ENCODE assay signal across 17 cellular contexts in genomic region chr1:200665851-200666250, GRCh38. TPM values are rescaled to one million over a fixed set of nuclear protein-coding genes. Genes with fewer than 3 reads are reported as not detected.
DNase-seq lines count a peak whose midpoint lies in the region; ATAC-seq and TF ChIP-seq lines count a peak whose summit lies in the region.
"Had no signal": no experiment of that assay in that cellular context is flagged by ENCODE, and none has a peak within 500 bp of the region (broad histone marks: within the 10 kb centered on the region; RNA-seq: fewer than 3 reads in every experiment).

No MANE protein-coding gene starts in this region.

- H3K4me3 Mint-ChIP-seq in HFFc6 (no peak overlapping the region), endodermal cell (no peak overlapping the region), nephron progenitor cell (no peak overlapping the region)
- peak overlapping the region in 4 of 10 donors; percentile 27 to 67 (median 48) for H3K4me3 Mint-ChIP-seq in naive thymus-derived CD4-positive, alpha-beta T cell
- H3K4me3 Mint-ChIP-seq: activated CD8-positive, alpha-beta memory T cell treated with anti-CD3 and anti-CD28 coated beads, Interleukin-2, amount 10 ng/mL, durations not matched to agents 7 days and 5 days had no signal

- in situ Hi-C loops in transverse colon (cut with MboI; ENCODE audit: low pct_ligation_motif_present in 1 of 4, low pct_unique_long_range_greater_than_20kb in 1 of 4, low sequenced_read_pairs in 3 of 4), result no loop called here

- H3K27ac ChIP-seq in BLaER1 (no peak overlapping the region), endodermal cell (ENCODE audit: low read depth, low read length) (no peak overlapping the region), transverse colon (no peak overlapping the region)
- H3K27ac ChIP-seq in naive thymus-derived CD4-positive, alpha-beta T cell (ENCODE audit: low read depth, low read length), result no peak overlapping the region

- H3K9me3 Mint-ChIP-seq in HFFc6 (no peaks in the 10 kb centered on the region), endodermal cell (no peaks in the 10 kb centered on the region), nephron progenitor cell (no peaks in the 10 kb centered on the region)
- H3K9me3 Mint-ChIP-seq in naive thymus-derived CD4-positive, alpha-beta T cell, result peaks cover 0 to 3% (median 0%) of the 10 kb centered on the region in 11 donors
- H3K9me3 Mint-ChIP-seq: activated naive CD8-positive, alpha-beta T cell treated with anti-CD3 and anti-CD28 coated beads, Interleukin-2, amount 10 ng/mL, durations not matched to agents 7 days and 5 days had no signal

- no peaks in the 10 kb centered on the region for H4K20me1 ChIP-seq in BLaER1

- 78% methylated on average over 2 of the region's 2 CpGs; no CpG with 5 or more reads in 1 of the 2 experiments for WGBS in endodermal cell (ENCODE audit: insufficient coverage in 1 of 2, insufficient read length in 1 of 2), 2 experiments
- 33 to 57% methylated on average over 2 of the region's 2 CpGs for WGBS in transverse colon (ENCODE audit: low coverage in 1 of 2), 2 donors

- no peaks in the 10 kb centered on the region for H3K27me3 Mint-ChIP-seq in HFFc6 (ENCODE audit: insufficient read depth)
- H3K27me3 Mint-ChIP-seq in endodermal cell (ENCODE audit: insufficient read depth), result no peaks in the 10 kb centered on the region
- no peaks in the 10 kb centered on the region for H3K27me3 Mint-ChIP-seq in nephron progenitor cell (ENCODE audit: low read depth, poor library complexity)
- H3K27me3 Mint-ChIP-seq in naive thymus-derived CD4-positive, alpha-beta T cell, result no peaks in the 10 kb centered on the region
- H3K27me3 Mint-ChIP-seq: activated CD8-positive, alpha-beta memory T cell treated with anti-CD3 and anti-CD28 coated beads, Interleukin-2, amount 10 ng/mL, durations not matched to agents 7 days and 5 days; activated naive CD8-positive, alpha-beta T cell treated with anti-CD3 and anti-CD28 coated beads, Interleukin-2, amount 10 ng/mL, durations not matched to agents 7 days and 5 days had no signal

- peaks cover 34% of the 10 kb centered on the region; the same call in 1 of the 2 replicates for H3K36me3 Mint-ChIP-seq in HFFc6 (ENCODE audit: low read depth)
- peaks cover 48% of the 10 kb centered on the region for H3K36me3 Mint-ChIP-seq in endodermal cell (ENCODE audit: low read depth)
- peaks cover 65% of the 10 kb centered on the region for H3K36me3 Mint-ChIP-seq in nephron progenitor cell (ENCODE audit: low read depth)
- peaks cover 15 to 47% (median 39%) of the 10 kb centered on the region in 5 donors for H3K36me3 Mint-ChIP-seq in naive thymus-derived CD4-positive, alpha-beta T cell

- intact Hi-C loops in naive thymus-derived CD4-positive, alpha-beta T cell (cut with micrococcal nuclease), result loop anchor here in 1 of 2 donors (5.0 kb wide), 1 partner anchor 254 kb away; the partner anchor contains the start of gene ZNF281
- intact Hi-C loops in transverse colon (cut with DNase I; ENCODE audit: low total_unique reads), result loop anchor here (10.0 kb wide), 1 partner anchor 139 kb away; no protein-coding TSS in a partner anchor

- peak overlapping the region; percentile 45 for H3K4me2 ChIP-seq in BLaER1

- peaks cover 64% of the 10 kb centered on the region for H3K36me3 ChIP-seq in BLaER1
- H3K36me3 ChIP-seq in endodermal cell (ENCODE audit: control insufficient read depth, insufficient read depth, low read length), result peaks cover 52% of the 10 kb centered on the region
- peaks cover 0 to 32% (median 6%) of the 10 kb centered on the region in 3 experiments for H3K36me3 ChIP-seq in naive thymus-derived CD4-positive, alpha-beta T cell (ENCODE audit: control insufficient read depth in 2 of 3, insufficient read depth in 3 of 3, low read length in 3 of 3)
- peaks cover 0 to 6% (median 3%) of the 10 kb centered on the region in 4 donors for H3K36me3 ChIP-seq in transverse colon

- H3K4me1 Mint-ChIP-seq in HFFc6 (ENCODE audit: low read depth), result peaks cover 26% of the 10 kb centered on the region
- H3K4me1 Mint-ChIP-seq in endodermal cell, result peaks cover 32% of the 10 kb centered on the region
- H3K4me1 Mint-ChIP-seq in nephron progenitor cell, result peaks cover 33% of the 10 kb centered on the region
- peaks cover 43 to 86% (median 75%) of the 10 kb centered on the region in 7 donors for H3K4me1 Mint-ChIP-seq in naive thymus-derived CD4-positive, alpha-beta T cell

- H3K27ac Mint-ChIP-seq in HFFc6 (0 out of 2 replicates have a peak overlapping the region, but pooled peaks have one; percentile 11), endodermal cell (peak overlapping the region; percentile 39), nephron progenitor cell (peak overlapping the region; percentile 79)
- peak overlapping the region in 3 of 9 donors; percentile 21 to 65 (median 30) for H3K27ac Mint-ChIP-seq in naive thymus-derived CD4-positive, alpha-beta T cell
- H3K27ac Mint-ChIP-seq: activated CD8-positive, alpha-beta memory T cell treated with anti-CD3 and anti-CD28 coated beads, Interleukin-2, amount 10 ng/mL, durations not matched to agents 7 days and 5 days; activated naive CD8-positive, alpha-beta T cell treated with anti-CD3 and anti-CD28 coated beads, Interleukin-2, amount 10 ng/mL, durations not matched to agents 7 days and 5 days had no signal

- H3K9me3 ChIP-seq in BLaER1 (no peaks in the 10 kb centered on the region), endodermal cell (ENCODE audit: control insufficient read depth, low read length) (no peaks in the 10 kb centered on the region), transverse colon (no peaks in the 10 kb centered on the region)
- no peaks in the 10 kb centered on the region for H3K9me3 ChIP-seq in naive thymus-derived CD4-positive, alpha-beta T cell (ENCODE audit: control insufficient read depth in 2 of 3, low read length in 3 of 3)

- CTCF ChIA-PET in naive thymus-derived CD4-positive, alpha-beta T cell (lab: Charles Lee), result interaction anchor here (0.9 kb wide), 1 partner anchor 43 kb away, joined by 7 read pairs; no protein-coding TSS in a partner anchor

- DNase-seq in HFFc6, result no peak
- peak; percentile 59 for DNase-seq in endodermal cell
- DNase-seq in nephron progenitor cell, result no peak
- DNase-seq in naive thymus-derived CD4-positive, alpha-beta T cell, result no peak
- DNase-seq in NCI-H2029 treated with DMSO at 0.1 percent for 48 hours (lab: John Stamatoyannopoulos, UW), result no peak
- DNase-seq in NCI-H2171 (lab: John Stamatoyannopoulos, UW), result no peak
- DNase-seq in transverse colon, result no peak
- DNase-seq: activated CD8-positive, alpha-beta memory T cell treated with anti-CD3 and anti-CD28 coated beads, Interleukin-2, amount 10 ng/mL, durations not matched to agents 7 days and 5 days; activated naive CD8-positive, alpha-beta T cell treated with anti-CD3 and anti-CD28 coated beads, Interleukin-2, amount 10 ng/mL, durations not matched to agents 7 days and 5 days; cortex of kidney; EL; foreskin melanocyte; left cardiac atrium; NCI-H1105 treated with DMSO at 0.1 percent for 48 hours; NCI-H510A; stimulated activated CD8-positive, alpha-beta memory T cell treated with anti-CD3 and anti-CD28 coated beads, Interleukin-4, amount 100 ng/mL, for 48 hours had no signal

- POLR2A ChIA-PET in naive thymus-derived CD4-positive, alpha-beta T cell (lab: Charles Lee), result no interaction called here

- TF ChIP-seq CTCF in HFFc6 (IDR thresholded peaks at IDR 0.05) (no peak), endodermal cell (conservative IDR thresholded peaks at IDR 0.05) (no peak), nephron progenitor cell (IDR thresholded peaks at IDR 0.05) (no peak), transverse colon (IDR thresholded peaks at IDR 0.05) (no peak)

- no peak for TF ChIP-seq POLR2A in transverse colon (IDR thresholded peaks at IDR 0.05)

- ATAC-seq in naive thymus-derived CD4-positive, alpha-beta T cell, result no peak
- ATAC-seq: activated CD8-positive, alpha-beta memory T cell treated with anti-CD3 and anti-CD28 coated beads, Interleukin-2, amount 10 ng/mL, durations not matched to agents 7 days and 5 days; left cardiac atrium had no signal

- H3K4me3 ChIP-seq in BLaER1 (no peak overlapping the region), endodermal cell (ENCODE audit: low read length) (no peak overlapping the region), transverse colon (no peak overlapping the region)
- H3K4me3 ChIP-seq in naive thymus-derived CD4-positive, alpha-beta T cell (ENCODE audit: low read length), result no peak overlapping the region

- TF ChIP-seq EP300 in transverse colon (IDR thresholded peaks at IDR 0.05; ENCODE audit: low read depth), result no peak

- H3K4me1 ChIP-seq in BLaER1 (peaks cover 28% of the 10 kb centered on the region), endodermal cell (ENCODE audit: control insufficient read depth, insufficient read depth, low read length) (peaks cover 5% of the 10 kb centered on the region), transverse colon (peaks cover 7 to 28% (median 12%) of the 10 kb centered on the region in 4 donors)
- peaks cover 14 to 21% of the 10 kb centered on the region in 2 donors for H3K4me1 ChIP-seq in naive thymus-derived CD4-positive, alpha-beta T cell (ENCODE audit: control insufficient read depth in 2 of 2, insufficient read depth in 2 of 2, low read length in 2 of 2)

- H3K27me3 ChIP-seq in BLaER1 (no peaks in the 10 kb centered on the region), endodermal cell (ENCODE audit: control insufficient read depth, insufficient read depth, low read length, poor library complexity, severe bottlenecking) (no peaks in the 10 kb centered on the region), transverse colon (no peaks in the 10 kb centered on the region)
- no peaks in the 10 kb centered on the region for H3K27me3 ChIP-seq in naive thymus-derived CD4-positive, alpha-beta T cell (ENCODE audit: control insufficient read depth in 2 of 2, insufficient read depth in 2 of 2, low read length in 2 of 2)

- 0 out of 2 replicates have a peak overlapping the region, but pooled peaks have one; percentile 9 for H3K9ac ChIP-seq in BLaER1
- no peak overlapping the region for H3K9ac ChIP-seq in endodermal cell (ENCODE audit: extremely low read depth, low read length, poor library complexity, severe bottlenecking)

RNA-seq across cellular contexts. Expression of gene DDX59, which starts 3.9 kb away (rescaled TPM):
- 10 to 100 TPM; 13.2 to 17.3 (median 14.6) TPM for total RNA-seq in HFFc6 (2021; fragmentation: NEBNext Ultra II Directional; extraction: Animal tissue kit (Norgen Biotek cat#: 25700))
- total RNA-seq in endodermal cell (10 to 100 TPM; 22.1 to 23.9 TPM), transverse colon (10 to 100 TPM in 3 of 4 donors, 1 to 10 TPM in 1; 8.6 to 17.5 (median 14.6) TPM)
- polyA plus RNA-seq in endodermal cell (2013, experiment 1 of 2), result 18.1 TPM
- 20.1 TPM for polyA plus RNA-seq in endodermal cell (2013, experiment 2 of 2)
- total RNA-seq in naive thymus-derived CD4-positive, alpha-beta T cell, result 10 to 100 TPM; 20.6 to 41.3 (median 31.1) TPM
- 10 to 100 TPM; 15.0 to 19.4 TPM for polyA plus RNA-seq in naive thymus-derived CD4-positive, alpha-beta T cell

RNA-seq across cellular contexts. Expression of gene KIF14, which starts 45.3 kb away (rescaled TPM):
- 10 to 100 TPM in 5 of 6 experiments, 1 to 10 TPM in 1; 5.3 to 12.5 (median 11.4) TPM for total RNA-seq in HFFc6 (2021; fragmentation: NEBNext Ultra II Directional; extraction: Animal tissue kit (Norgen Biotek cat#: 25700))
- total RNA-seq in endodermal cell (10 to 100 TPM; 13.5 to 20.9 TPM), transverse colon (under 1 TPM in 3 of 4 donors, not detected in 1; 0.40 to 0.68 (median 0.64) TPM)
- 20.6 TPM for polyA plus RNA-seq in endodermal cell (2013, experiment 1 of 2)
- 22.4 TPM for polyA plus RNA-seq in endodermal cell (2013, experiment 2 of 2)
- total RNA-seq in naive thymus-derived CD4-positive, alpha-beta T cell, result 10 to 100 TPM in 1 of 5 experiments, under 1 TPM in 2, not detected in 2; 0.16 to 16.2 (median 0.42) TPM
- not detected for polyA plus RNA-seq in naive thymus-derived CD4-positive, alpha-beta T cell
